In the genomic region with DNA sequence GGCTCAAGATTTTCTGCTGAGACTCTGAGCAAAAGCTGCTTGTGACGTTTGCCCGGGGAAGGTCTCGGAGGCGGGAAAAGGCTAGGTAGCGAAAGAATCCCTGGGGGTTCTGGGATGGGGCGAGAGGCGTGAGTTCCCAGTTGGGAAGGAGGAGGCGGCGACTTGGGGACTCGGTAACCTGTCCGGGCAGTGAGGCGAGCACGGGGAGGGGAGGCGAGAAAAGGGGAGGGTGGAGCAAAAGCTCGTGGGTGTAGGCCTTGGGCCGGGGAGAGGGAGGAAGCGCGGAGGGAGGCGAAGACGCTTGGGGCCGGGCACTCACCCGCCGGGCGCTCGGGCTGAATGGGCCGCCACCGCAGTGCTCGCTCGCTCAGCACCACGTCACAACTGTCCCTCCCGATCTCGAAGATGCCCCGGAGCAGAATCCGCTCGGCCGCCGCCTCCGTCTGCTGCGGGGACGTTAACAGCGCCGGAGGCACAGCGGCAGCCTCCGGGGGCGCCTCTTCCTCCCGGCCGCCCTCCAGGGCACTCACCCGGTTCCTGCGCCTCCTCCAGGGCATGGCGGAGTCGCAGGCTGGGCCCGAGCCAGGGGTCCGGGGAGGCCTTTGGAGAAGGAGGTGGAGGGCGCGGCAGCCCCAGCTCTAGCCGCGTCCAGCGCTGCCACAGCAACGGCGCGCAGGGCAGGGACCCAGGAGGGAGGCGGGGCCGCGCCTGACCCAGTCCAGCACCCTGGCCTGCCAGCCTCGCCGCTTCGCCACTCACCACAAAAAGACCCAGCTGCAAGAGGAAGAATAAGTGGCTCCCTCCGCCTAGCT, we compare ENCODE assay signal across 8 cellular contexts. TPM values are rescaled to one million over a fixed set of nuclear protein-coding genes. Genes with fewer than 3 reads are reported as not detected.
DNase-seq lines count a peak whose midpoint lies in the region; ATAC-seq, FAIRE-seq and TF ChIP-seq lines count a peak whose summit lies in the region.

A gene with protein sequence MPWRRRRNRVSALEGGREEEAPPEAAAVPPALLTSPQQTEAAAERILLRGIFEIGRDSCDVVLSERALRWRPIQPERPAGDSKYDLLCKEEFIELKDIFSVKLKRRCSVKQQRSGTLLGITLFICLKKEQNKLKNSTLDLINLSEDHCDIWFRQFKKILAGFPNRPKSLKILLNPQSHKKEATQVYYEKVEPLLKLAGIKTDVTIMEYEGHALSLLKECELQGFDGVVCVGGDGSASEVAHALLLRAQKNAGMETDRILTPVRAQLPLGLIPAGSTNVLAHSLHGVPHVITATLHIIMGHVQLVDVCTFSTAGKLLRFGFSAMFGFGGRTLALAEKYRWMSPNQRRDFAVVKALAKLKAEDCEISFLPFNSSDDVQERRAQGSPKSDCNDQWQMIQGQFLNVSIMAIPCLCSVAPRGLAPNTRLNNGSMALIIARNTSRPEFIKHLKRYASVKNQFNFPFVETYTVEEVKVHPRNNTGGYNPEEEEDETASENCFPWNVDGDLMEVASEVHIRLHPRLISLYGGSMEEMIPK (minus strand): TSS at position 656 of the 812 bp plus-strand sequence. CDS start 99 bp downstream, at position 557.

- peaks cover 9% of the 10 kb centered on the region; the same call in 1 of the 2 replicates for H3K27me3 ChIP-seq in BE2C
- peaks cover 9 to 12% of the 10 kb centered on the region in 2 experiments; a peak in 3 of 4 replicates for H3K27me3 ChIP-seq in GM12878 (replicated peaks in 1 of 2; ENCODE audit: control insufficient read depth in 2 of 2, insufficient read depth in 2 of 2, low read length in 1 of 2)
- H3K27me3 ChIP-seq in smooth muscle cell (ENCODE audit: low read depth): peaks cover 94% of the 10 kb centered on the region

- in situ Hi-C loops in GM12878 (cut with MboI): no loop called here

- TF ChIP-seq CTCF in BE2C (IDR thresholded peaks at IDR 0.05; ENCODE audit: low read depth, low read length) (no peak), GM12878 (IDR thresholded peaks at IDR 0.05 in 2 of 3, conservative IDR thresholded peaks at IDR 0.05 in 1 of 3; ENCODE audit: control insufficient read depth in 2 of 3, extremely low read depth in 1 of 3, insufficient read depth in 1 of 3, low read depth in 3 of 3, low read length in 3 of 3) (no peak), smooth muscle cell (IDR thresholded peaks at IDR 0.05; ENCODE audit: borderline replicate concordance, insufficient read depth, poor library complexity, severe bottlenecking) (no peak)

- CTCF ChIA-PET in GM12878 (lab: Yijun Ruan, JAX): interaction anchor here (0.9 to 3.1 kb wide), 5 partner anchors 11 to 190 kb away, joined by 3 to 11 read pairs (median 5); no protein-coding TSS in a partner anchor

- H3K79me2 ChIP-seq in GM12878 (ENCODE audit: control insufficient read depth, insufficient read depth, low read length) (no peaks in the 10 kb centered on the region), smooth muscle cell (ENCODE audit: low read depth) (no peaks in the 10 kb centered on the region)

- TF ChIP-seq RAD21 in GM12878 (IDR thresholded peaks at IDR 0.05; ENCODE audit: insufficient read depth, low read depth, low read length): no peak

- ATAC-seq in GM18858 (IDR thresholded peaks at IDR 0.05; ENCODE audit: unreplicated experiment): peak; percentile 70
- peak; percentile 91 for ATAC-seq in HG02885 (IDR thresholded peaks at IDR 0.05; ENCODE audit: poor library complexity, unreplicated experiment)
- peak; percentile 85 for ATAC-seq in GM12878

- H3F3A ChIP-seq in smooth muscle cell (ENCODE audit: low read depth): no peaks in the 10 kb centered on the region

- H3K4me2 ChIP-seq in GM12878 (ENCODE audit: control insufficient read depth, insufficient read depth) (peak within 1 kb of the TSS; percentile 87), smooth muscle cell (peak within 1 kb of the TSS; percentile 96)

- H3K36me3 ChIP-seq in BE2C (no peaks in the 10 kb centered on the region), GM12878 (ENCODE audit: control insufficient read depth in 2 of 2, insufficient read depth in 2 of 2, low read length in 1 of 2) (no peaks in the 10 kb centered on the region), smooth muscle cell (ENCODE audit: low read depth) (no peaks in the 10 kb centered on the region)

- intact Hi-C loops in GM12878 (cut with micrococcal nuclease; ENCODE audit: unreplicated experiment): no loop called here

- no peak for FAIRE-seq in GM12878 (lab: Jason Lieb, UNC)

- TF ChIP-seq EP300 in GM12878 (IDR thresholded peaks at IDR 0.05; ENCODE audit: borderline replicate concordance in 1 of 2, control insufficient read depth in 1 of 2, low read depth in 2 of 2, low read length in 2 of 2): no peak

- H2AFZ ChIP-seq in GM12878 (ENCODE audit: control insufficient read depth, low read depth, low read length) (peak within 1 kb of the TSS; percentile 68), smooth muscle cell (ENCODE audit: low read depth) (peak within 1 kb of the TSS; percentile 86)

- H3K9me3 ChIP-seq in BE2C (no peaks in the 10 kb centered on the region), GM12878 (replicated peaks; ENCODE audit: control insufficient read depth, insufficient read depth, low read length) (no peaks in the 10 kb centered on the region), smooth muscle cell (replicated peaks; ENCODE audit: low read depth) (no peaks in the 10 kb centered on the region)

- RAD21 ChIA-PET in GM12878 (lab: Charles Lee; ENCODE audit: unreplicated experiment): no interaction called here

- H3K4me3 ChIP-seq in BE2C (ENCODE audit: low read depth, low read length) (0 out of 2 replicates have a peak within 1 kb of the TSS, but pooled peaks have one; percentile 11), GM12878 (peak within 1 kb of the TSS; percentile 55), smooth muscle cell (peak within 1 kb of the TSS; percentile 65)

- 4% methylated on average over 56 of the region's 68 CpGs for WGBS in GM12878 (ENCODE audit: insufficient coverage, insufficient replicate concordance, low lambda C conversion rate, missing lambda C conversion rate)
- WGBS in smooth muscle cell (ENCODE audit: low lambda C conversion rate): under 1% methylated on average over 40 of the region's 68 CpGs

- SMC1A ChIA-PET in GM12878 (lab: Charles Lee; ENCODE audit: uncharacterized antibody, unreplicated experiment): interaction anchor here (0.6 to 2.8 kb wide), 4 partner anchors 15 to 1073 kb away, joined by 3 to 7 read pairs (median 4); no protein-coding TSS in a partner anchor

- H3K9ac ChIP-seq in GM12878 (ENCODE audit: control insufficient read depth, insufficient read depth, low read length): no peak within 1 kb of the TSS
- H3K9ac ChIP-seq in smooth muscle cell (ENCODE audit: low read depth): no peak within 1 kb of the TSS

- POLR2A ChIA-PET in GM12878 (lab: Charles Lee): no interaction called here

- no peaks in the 10 kb centered on the region for H3K4me1 ChIP-seq in BE2C
- H3K4me1 ChIP-seq in GM12878 (ENCODE audit: control insufficient read depth, insufficient read depth, low read length): no peaks in the 10 kb centered on the region
- no peaks in the 10 kb centered on the region for H3K4me1 ChIP-seq in smooth muscle cell (ENCODE audit: low read depth)

- no peak within 1 kb of the TSS for H3K27ac ChIP-seq in GM12878 (ENCODE audit: control insufficient read depth, insufficient read depth)
- H3K27ac ChIP-seq in smooth muscle cell (ENCODE audit: low read depth): no peak within 1 kb of the TSS

- no peaks in the 10 kb centered on the region for H4K20me1 ChIP-seq in GM12878 (ENCODE audit: control insufficient read depth, insufficient read depth)
- no peaks in the 10 kb centered on the region for H4K20me1 ChIP-seq in smooth muscle cell (ENCODE audit: low read depth)

- TF ChIP-seq POLR2A in GM12878 (IDR thresholded peaks at IDR 0.05; ENCODE audit: low read depth, low read length): no peak

- BruUV-seq in GM12878 (replicated peaks; lab: Mats Ljungman, UMichigan): no TSS peak

- peak; percentile 13 for DNase-seq in BE2C
- DNase-seq in NCI-H774 (lab: John Stamatoyannopoulos, UW): peak; percentile 87
- DNase-seq in GM12878 (ENCODE audit: low read depth, low spot score): no peak
- peak; percentile 90 for DNase-seq in iPS-NIHi11 (ENCODE audit: low spot score)
- DNase-seq in smooth muscle cell (lab: John Stamatoyannopoulos, UW; ENCODE audit: unreplicated experiment): no peak
- DNase-seq in mesenteric fat pad (ENCODE audit: low spot score): no peak

RNA-seq across cellular contexts. Expression of the gene that starts here (rescaled TPM):
- not detected for polyA plus RNA-seq in BE2C (2012; ENCODE audit: insufficient read depth, insufficient read length, low read depth)
- not detected in 2 replicates for total RNA-seq in GM12878 (2013; cell fraction: nucleolus; rRNA removed)
- total RNA-seq in GM12878 (2014; rRNA removed): 0.05 and 0.11 TPM in 2 replicates
- 0.05 and 0.09 TPM in 2 replicates for total RNA-seq in GM12878 (2014; rRNA removed; fragmentation: Illumina TruSeq; extraction: Trizol)
- total RNA-seq in GM12878 (2021): not detected in 2 replicates
- polyA plus RNA-seq in GM12878 (2011; ENCODE audit: low read depth): 6.8 TPM
- 0.22 and 0.37 TPM in 2 replicates for polyA plus RNA-seq in GM12878 (2011; rRNA removed)
- polyA plus RNA-seq in GM12878 (2011; cell fraction: cytosol; rRNA removed): 0.12 and 0.15 TPM in 2 replicates
- 0.18 and 0.25 TPM in 2 replicates for polyA plus RNA-seq in GM12878 (2011; cell fraction: nucleus; rRNA removed)
- 16.5 and 17.4 TPM in 2 replicates for polyA plus RNA-seq in GM12878 (2012)
- not detected in 2 replicates for polyA plus RNA-seq in GM12878 (2014; fragmentation: Illumina TruSeq; extraction: Trizol)
- polyA plus RNA-seq in GM12878 (2014; fragmentation: Nextera tagmentation; extraction: Ambion mirVana): 10 to 100 TPM; 19.1 to 23.0 TPM
- 0.05 TPM in 1 of 2 replicates, not detected in the other for polyA plus RNA-seq in GM12878 (2014; rRNA removed)
- polyA plus RNA-seq in GM12878 (2016; fragmentation: Nextera tagmentation; extraction: Ambion mirVana): 10 to 100 TPM; 11.8 to 13.6 TPM
- polyA minus RNA-seq in GM12878 (2011; rRNA and poly(A)+ RNA removed): 0.29 and 0.41 TPM in 2 replicates
- polyA minus RNA-seq in GM12878 (2011; cell fraction: cytosol; rRNA and poly(A)+ RNA removed): not detected in 2 replicates
- polyA minus RNA-seq in GM12878 (2011; cell fraction: nucleus; rRNA and poly(A)+ RNA removed): 0.12 and 0.29 TPM in 2 replicates
- not detected in 2 replicates for total RNA-seq in smooth muscle cell
- 1.4 and 1.8 TPM in 2 replicates for polyA plus RNA-seq in smooth muscle cell
- not detected for total RNA-seq in mesenteric fat pad

Comparison
In these comparisons a context has a peak if more than half of its experiments do, and no peak if none do; other contexts are left out.
1. DNase-seq: peak in BE2C (single experiment), NCI-H774 (single experiment) and iPS-NIHi11 (single experiment); none in GM12878 (single experiment), smooth muscle cell (single experiment) and mesenteric fat pad (single experiment).
2. H3K4me3 ChIP-seq: peak in every context shown above with its lines; median percentile 65 in smooth muscle cell; 55 in GM12878; 11 in BE2C.
3. Peak in every context shown above with its lines, with median percentiles within 50 percentile points of each other: ATAC-seq.